In genomic region chr10:71770255-71770654, GRCh38 we compare ENCODE assay signal across 10 cellular contexts. TPM values are rescaled to one million over a fixed set of nuclear protein-coding genes. Genes with fewer than 3 reads are reported as not detected.
DNase-seq lines count a peak whose midpoint lies in the region; ATAC-seq and TF ChIP-seq lines count a peak whose summit lies in the region.
"Had no signal": no experiment of that assay in that cellular context is flagged by ENCODE, and none has a peak within 500 bp of the region (broad histone marks: within the 10 kb centered on the region; RNA-seq: fewer than 3 reads in every experiment).

No MANE protein-coding gene starts in this region.

- H3K18ac ChIP-seq in trophoblast cell (ENCODE audit: low read length): no peak overlapping the region

- H3K27ac ChIP-seq in CD4-positive, CD25-positive, alpha-beta regulatory T cell (ENCODE audit: insufficient read depth, low read length, poor library complexity, severe bottlenecking): peak overlapping the region; percentile 96
- H3K27ac ChIP-seq in Peyer's patch (peak overlapping the region; percentile 84 to 99 (median 90)), trophoblast cell (ENCODE audit: low read depth, low read length) (no peak overlapping the region)

- no peak for DNase-seq in CD4-positive, CD25-positive, alpha-beta regulatory T cell
- DNase-seq in Peyer's patch (no peak), trophoblast cell (peak; percentile 73), NCI-H69 (lab: John Stamatoyannopoulos, UW) (no peak)
- DNase-seq in effector memory CD8-positive, alpha-beta T cell: no peak
- DNase-seq: T1000 had no signal

- peaks cover 31% of the 10 kb centered on the region for H3K36me3 ChIP-seq in CD4-positive, CD25-positive, alpha-beta regulatory T cell (ENCODE audit: control insufficient read depth, insufficient read depth, low read length)
- H3K36me3 ChIP-seq in Peyer's patch (no peaks in the 10 kb centered on the region), trophoblast cell (ENCODE audit: control insufficient read depth in 1 of 2, insufficient read depth in 2 of 2, low read length in 2 of 2) (no peaks in the 10 kb centered on the region)

- H2BK120ac ChIP-seq in trophoblast cell (ENCODE audit: insufficient read depth, low read length, poor library complexity): no peak overlapping the region

- peak overlapping the region; percentile 96 to 98 (median 98) for H3K27ac Mint-ChIP-seq in CD4-positive, CD25-positive, alpha-beta regulatory T cell
- peak overlapping the region; percentile 96 to 97 for H3K27ac Mint-ChIP-seq in effector memory CD8-positive, alpha-beta T cell

- no peaks in the 10 kb centered on the region for H3K27me3 ChIP-seq in CD4-positive, CD25-positive, alpha-beta regulatory T cell (ENCODE audit: control insufficient read depth, insufficient read depth, low read length)
- H3K27me3 ChIP-seq in Peyer's patch (no peaks in the 10 kb centered on the region), trophoblast cell (ENCODE audit: insufficient read depth, low read length) (peaks cover 3% of the 10 kb centered on the region)

- H2AFZ ChIP-seq in trophoblast cell (ENCODE audit: insufficient read depth, low read length, poor library complexity): no peak overlapping the region

- H3K9me3 ChIP-seq in CD4-positive, CD25-positive, alpha-beta regulatory T cell (ENCODE audit: control insufficient read depth in 2 of 2, low read length in 2 of 2): no peaks in the 10 kb centered on the region
- H3K9me3 ChIP-seq in Peyer's patch: no peaks in the 10 kb centered on the region
- H3K9me3 ChIP-seq in trophoblast cell (ENCODE audit: insufficient read depth, low read depth, low read length): no peaks in the 10 kb centered on the region

- H4K8ac ChIP-seq in trophoblast cell (ENCODE audit: low read depth, low read length): no peak overlapping the region

- H3K36me3 Mint-ChIP-seq in CD4-positive, CD25-positive, alpha-beta regulatory T cell: peaks cover 33% of the 10 kb centered on the region
- H3K36me3 Mint-ChIP-seq in effector memory CD8-positive, alpha-beta T cell (ENCODE audit: insufficient read depth): peaks cover 59% of the 10 kb centered on the region

- H3K9ac ChIP-seq in trophoblast cell (ENCODE audit: low read length): no peak overlapping the region

- peak overlapping the region; percentile 98 for H3K4me3 ChIP-seq in CD4-positive, CD25-positive, alpha-beta regulatory T cell (ENCODE audit: low read depth, low read length)
- H3K4me3 ChIP-seq in Peyer's patch: peak overlapping the region in 3 of 4 donors; percentile 70 to 92 (median 80)
- H3K4me3 ChIP-seq in trophoblast cell (ENCODE audit: low read depth, low read length): no peak overlapping the region

- peaks cover 3% of the 10 kb centered on the region for H3K79me2 ChIP-seq in trophoblast cell (ENCODE audit: control insufficient read depth, insufficient read depth, low read length, poor library complexity)

- H3K4me3 Mint-ChIP-seq in CD4-positive, CD25-positive, alpha-beta regulatory T cell: peak overlapping the region; percentile 87 to 98 (median 96)
- peak overlapping the region; percentile 96 to 97 for H3K4me3 Mint-ChIP-seq in effector memory CD8-positive, alpha-beta T cell

- no peak for ATAC-seq in CD4-positive, CD25-positive, alpha-beta regulatory T cell (ENCODE audit: low read depth in 2 of 2)
- no peak for ATAC-seq in effector memory CD8-positive, alpha-beta T cell (replicated peaks)
- ATAC-seq in GM21367 (IDR thresholded peaks at IDR 0.05; ENCODE audit: unreplicated experiment): no peak
- no peak for ATAC-seq in GM18505 (IDR thresholded peaks at IDR 0.05; ENCODE audit: unreplicated experiment)
- ATAC-seq in GM19463 (IDR thresholded peaks at IDR 0.05; ENCODE audit: unreplicated experiment): no peak

- no peak overlapping the region for H3K4me2 ChIP-seq in trophoblast cell (ENCODE audit: low read length)

- WGBS in trophoblast cell (ENCODE audit: extremely low coverage, insufficient coverage, insufficient read length): no CpG with 5 or more reads among the region's 3 CpGs

- no peak overlapping the region for H2AK5ac ChIP-seq in trophoblast cell (ENCODE audit: low read length)

- peaks cover 4% of the 10 kb centered on the region for H3K27me3 Mint-ChIP-seq in CD4-positive, CD25-positive, alpha-beta regulatory T cell
- H3K27me3 Mint-ChIP-seq in effector memory CD8-positive, alpha-beta T cell: no peaks in the 10 kb centered on the region

- H3K79me1 ChIP-seq in trophoblast cell (ENCODE audit: low read length): peaks cover 25% of the 10 kb centered on the region

- TF ChIP-seq POLR2A in Peyer's patch (IDR thresholded peaks at IDR 0.05): no peak
- TF ChIP-seq POLR2A in GM18505 (IDR thresholded peaks at IDR 0.05; ENCODE audit: borderline replicate concordance, extremely low read depth, insufficient read depth, insufficient read length): no peak

- TF ChIP-seq CTCF in Peyer's patch (IDR thresholded peaks at IDR 0.05): no peak

- H3K4me1 ChIP-seq in CD4-positive, CD25-positive, alpha-beta regulatory T cell (ENCODE audit: control insufficient read depth, insufficient read depth, low read length, poor library complexity, severe bottlenecking): peaks cover 83% of the 10 kb centered on the region
- H3K4me1 ChIP-seq in Peyer's patch (peaks cover 21 to 83% (median 68%) of the 10 kb centered on the region in 4 donors), trophoblast cell (ENCODE audit: control insufficient read depth in 1 of 2, insufficient read depth in 2 of 2, low read length in 2 of 2) (peaks cover 27 to 34% of the 10 kb centered on the region in 2 experiments)

- H4K12ac ChIP-seq in trophoblast cell (ENCODE audit: low read depth, low read length): no peak overlapping the region

- no peak overlapping the region for H3K14ac ChIP-seq in trophoblast cell (ENCODE audit: low read length)

- no peaks in the 10 kb centered on the region for H3K9me3 Mint-ChIP-seq in CD4-positive, CD25-positive, alpha-beta regulatory T cell
- no peaks in the 10 kb centered on the region for H3K9me3 Mint-ChIP-seq in effector memory CD8-positive, alpha-beta T cell

- no peak overlapping the region for H3K4ac ChIP-seq in trophoblast cell (ENCODE audit: low read depth, low read length)

- no peak overlapping the region for H2BK12ac ChIP-seq in trophoblast cell (ENCODE audit: low read length)

- H3K4me1 Mint-ChIP-seq in CD4-positive, CD25-positive, alpha-beta regulatory T cell: peaks cover 5 to 77% (median 55%) of the 10 kb centered on the region in 4 donors
- peaks cover 76 to 78% of the 10 kb centered on the region in 2 donors for H3K4me1 Mint-ChIP-seq in effector memory CD8-positive, alpha-beta T cell (ENCODE audit: low read depth in 2 of 2)

- no peak overlapping the region for H3K23ac ChIP-seq in trophoblast cell (ENCODE audit: low read length)

- no peak overlapping the region for H2BK5ac ChIP-seq in trophoblast cell (ENCODE audit: low read depth, low read length, poor library complexity)

- H4K91ac ChIP-seq in trophoblast cell (ENCODE audit: low read depth, low read length): no peak overlapping the region

RNA-seq across cellular contexts. Expression of gene VSIR, which starts 3.1 kb away (rescaled TPM):
- total RNA-seq in CD4-positive, CD25-positive, alpha-beta regulatory T cell: 167 TPM
- 100 to 1,000 TPM; 226 to 339 (median 294) TPM for polyA plus RNA-seq in CD4-positive, CD25-positive, alpha-beta regulatory T cell
- total RNA-seq in Peyer's patch: 100 to 1,000 TPM in 3 of 4 donors, 10 to 100 TPM in 1; 38.0 to 169 (median 127) TPM
- polyA plus RNA-seq in trophoblast cell (2013): 38.2 and 43.6 TPM in 2 replicates
- total RNA-seq: H1 had no signal

RNA-seq across cellular contexts. Expression of gene C10orf105, which starts 50.7 kb away (rescaled TPM):
- total RNA-seq in CD4-positive, CD25-positive, alpha-beta regulatory T cell: 0.52 TPM
- polyA plus RNA-seq in CD4-positive, CD25-positive, alpha-beta regulatory T cell: under 1 TPM in 2 of 4 donors, not detected in 2; 0.05 to 0.20 TPM
- total RNA-seq in Peyer's patch: under 1 TPM in 1 of 4 donors, not detected in 3; 0.27 TPM
- polyA plus RNA-seq in trophoblast cell (2013): 0.01 and 0.03 TPM in 2 replicates

Comparison
In these comparisons a context has a peak if more than half of its experiments do, and no peak if none do; other contexts are left out.
1. DNase-seq: peak in trophoblast cell (2 of 2); none in CD4-positive, CD25-positive, alpha-beta regulatory T cell (0 of 3), Peyer's patch (0 of 3), effector memory CD8-positive, alpha-beta T cell (0 of 3) and NCI-H69 (single experiment).